In genomic region chr9:124045830-124046177, GRCh38 we compare ENCODE assay signal across 1 cellular context.
TF ChIP-seq lines count a peak whose summit lies in the region.

No MANE protein-coding gene starts in this region.

TF ChIP-seq in IMR-90, 13 proteins besides CTCF, POLR2A, EP300 and RAD21 (continued from another document):
- no peak for TF ChIP-seq USF2 (IDR thresholded peaks at IDR 0.05; ENCODE audit: low read depth, low read length)
- TF ChIP-seq CHD1 (IDR thresholded peaks at IDR 0.05; ENCODE audit: low read depth, low read length) = no peak
- TF ChIP-seq ELK1 (IDR thresholded peaks at IDR 0.05; ENCODE audit: borderline replicate concordance, low read depth, low read length) = no peak
- no peak for TF ChIP-seq MAZ (IDR thresholded peaks at IDR 0.05; ENCODE audit: borderline replicate concordance, low read depth, low read length)
